In genomic region chr18:9552189-9552588, GRCh38 we compare ENCODE assay signal across 26 cellular contexts.
"Had no signal": no experiment of that assay in that cellular context is flagged by ENCODE, and none has a peak within 500 bp of the region (broad histone marks: within the 10 kb centered on the region; RNA-seq: fewer than 3 reads in every experiment).

No MANE protein-coding gene starts in this region.

- H3K36me3 ChIP-seq: ovary had no signal

- H3K27ac Mint-ChIP-seq: memory B cell, natural killer cell had no signal

- H3K9me3 Mint-ChIP-seq: memory B cell, natural killer cell had no signal

- ATAC-seq: heart right ventricle, left lobe of liver, natural killer cell, psoas muscle, right cardiac atrium had no signal

- H3K27ac ChIP-seq: coronary artery, esophagus muscularis mucosa, heart right ventricle, ovary, psoas muscle, stomach, thyroid gland, vagina had no signal

- H3K4me1 Mint-ChIP-seq: memory B cell had no signal

- H3K27me3 Mint-ChIP-seq: memory B cell had no signal

- H3K27me3 ChIP-seq: esophagus muscularis mucosa, heart right ventricle, ovary, stomach, thyroid gland, vagina had no signal

- DNase-seq: dermis blood vessel endothelial cell; effector memory CD4-positive, alpha-beta T cell; foreskin melanocyte; glutamatergic neuron; heart right ventricle; hippocampal formation; kidney; natural killer cell; occipital lobe; ovary; posterior cingulate gyrus; psoas muscle; right cardiac atrium; small intestine; stimulated activated CD4-positive, alpha-beta T cell treated with anti-CD3 and anti-CD28 coated beads, Interleukin-1b, Interleukin-23, amount 100 ng/mL, for 48 hours; stimulated activated CD4-positive, alpha-beta T cell treated with anti-CD3 and anti-CD28 coated beads, Interleukin-4, amount 100 ng/mL, for 1 hour; stimulated activated CD8-positive, alpha-beta memory T cell treated with anti-CD3 and anti-CD28 coated beads, Interleukin-4, amount 100 ng/mL, for 48 hours; stimulated activated naive CD4-positive, alpha-beta T cell; stomach; thyroid gland had no signal

- H3K4me3 Mint-ChIP-seq: memory B cell, natural killer cell had no signal

- FAIRE-seq: kidney, small intestine had no signal

- H3K4me3 ChIP-seq: coronary artery, esophagus muscularis mucosa, heart right ventricle, lung, ovary, psoas muscle, stomach, thyroid gland, vagina had no signal

- H3K9me3 ChIP-seq: esophagus muscularis mucosa, ovary, psoas muscle, stomach, thyroid gland, vagina had no signal

- H3K4me1 ChIP-seq: heart right ventricle, psoas muscle, thyroid gland, vagina had no signal
